1 cellular context compared by ENCODE assay signal in the genomic region with DNA sequence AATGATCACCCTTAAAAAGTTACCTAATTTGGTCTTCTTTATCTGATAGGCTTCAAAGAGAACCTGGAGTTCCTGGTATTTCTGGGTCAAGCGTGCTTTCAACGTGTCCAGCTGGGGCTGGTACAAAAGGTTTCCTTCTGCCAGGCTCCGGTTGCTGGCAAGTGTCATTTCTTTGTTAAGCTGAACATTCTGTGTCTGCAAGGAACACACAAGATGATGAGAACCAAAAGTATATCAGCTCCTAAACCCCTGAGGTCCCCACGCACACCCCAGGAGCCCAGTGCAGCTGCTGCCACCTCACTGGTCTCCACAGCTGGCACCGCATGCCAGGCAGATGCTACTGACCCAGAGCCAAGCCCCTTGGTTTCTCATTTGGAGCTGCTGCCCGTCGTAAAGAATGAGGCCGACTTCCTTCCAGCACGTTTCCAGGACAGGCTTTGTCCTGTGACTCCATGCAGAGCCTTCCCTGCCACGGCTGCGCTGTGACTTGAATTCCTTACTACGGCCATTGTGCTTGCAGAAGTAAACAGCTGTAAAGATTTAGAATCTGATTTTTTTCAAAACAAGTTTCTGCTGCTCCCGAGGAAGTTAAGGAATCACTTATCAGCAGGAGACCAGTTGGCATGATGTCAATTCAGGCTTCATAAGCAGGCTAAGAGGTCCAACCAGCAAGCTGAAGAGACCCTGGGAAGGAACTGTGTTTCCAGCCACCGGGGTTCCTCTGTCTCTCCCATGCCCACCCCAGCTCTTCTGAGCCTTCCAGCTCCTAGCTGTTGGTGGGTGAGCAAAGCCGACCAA.
TF ChIP-seq lines count a peak whose summit lies in the region.

No MANE protein-coding gene starts in this region.

TF ChIP-seq in GM12878, 131 proteins besides CTCF, POLR2A, EP300 and RAD21:
- no peak for TF ChIP-seq GATAD2B (conservative IDR thresholded peaks at IDR 0.05; ENCODE audit: low read depth)
- TF ChIP-seq, protein P1, sequence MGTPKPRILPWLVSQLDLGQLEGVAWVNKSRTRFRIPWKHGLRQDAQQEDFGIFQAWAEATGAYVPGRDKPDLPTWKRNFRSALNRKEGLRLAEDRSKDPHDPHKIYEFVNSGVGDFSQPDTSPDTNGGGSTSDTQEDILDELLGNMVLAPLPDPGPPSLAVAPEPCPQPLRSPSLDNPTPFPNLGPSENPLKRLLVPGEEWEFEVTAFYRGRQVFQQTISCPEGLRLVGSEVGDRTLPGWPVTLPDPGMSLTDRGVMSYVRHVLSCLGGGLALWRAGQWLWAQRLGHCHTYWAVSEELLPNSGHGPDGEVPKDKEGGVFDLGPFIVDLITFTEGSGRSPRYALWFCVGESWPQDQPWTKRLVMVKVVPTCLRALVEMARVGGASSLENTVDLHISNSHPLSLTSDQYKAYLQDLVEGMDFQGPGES (IDR thresholded peaks at IDR 0.05): no peak
- no peak for TF ChIP-seq ETV6 (conservative IDR thresholded peaks at IDR 0.05 in 1 of 2, IDR thresholded peaks at IDR 0.05 in 1 of 2; ENCODE audit: borderline replicate concordance in 1 of 2, low read depth in 1 of 2)
- TF ChIP-seq BHLHE40 (IDR thresholded peaks at IDR 0.05; ENCODE audit: borderline replicate concordance in 1 of 2, low read depth in 2 of 2, low read length in 1 of 2): no peak
- no peak for TF ChIP-seq SUZ12 (IDR thresholded peaks at IDR 0.05; ENCODE audit: unreplicated experiment)
- no peak for TF ChIP-seq CHD4 (IDR thresholded peaks at IDR 0.05)
- TF ChIP-seq, protein P2, sequence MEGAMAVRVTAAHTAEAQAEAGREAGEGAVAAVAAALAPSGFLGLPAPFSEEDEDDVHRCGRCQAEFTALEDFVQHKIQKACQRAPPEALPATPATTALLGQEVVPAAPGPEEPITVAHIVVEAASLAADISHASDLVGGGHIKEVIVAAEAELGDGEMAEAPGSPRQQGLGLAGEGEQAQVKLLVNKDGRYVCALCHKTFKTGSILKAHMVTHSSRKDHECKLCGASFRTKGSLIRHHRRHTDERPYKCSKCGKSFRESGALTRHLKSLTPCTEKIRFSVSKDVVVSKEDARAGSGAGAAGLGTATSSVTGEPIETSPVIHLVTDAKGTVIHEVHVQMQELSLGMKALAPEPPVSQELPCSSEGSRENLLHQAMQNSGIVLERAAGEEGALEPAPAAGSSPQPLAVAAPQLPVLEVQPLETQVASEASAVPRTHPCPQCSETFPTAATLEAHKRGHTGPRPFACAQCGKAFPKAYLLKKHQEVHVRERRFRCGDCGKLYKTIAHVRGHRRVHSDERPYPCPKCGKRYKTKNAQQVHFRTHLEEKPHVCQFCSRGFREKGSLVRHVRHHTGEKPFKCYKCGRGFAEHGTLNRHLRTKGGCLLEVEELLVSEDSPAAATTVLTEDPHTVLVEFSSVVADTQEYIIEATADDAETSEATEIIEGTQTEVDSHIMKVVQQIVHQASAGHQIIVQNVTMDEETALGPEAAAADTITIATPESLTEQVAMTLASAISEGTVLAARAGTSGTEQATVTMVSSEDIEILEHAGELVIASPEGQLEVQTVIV (IDR thresholded peaks at IDR 0.05; ENCODE audit: borderline replicate concordance, partially characterized antibody): no peak
- TF ChIP-seq, protein P3, sequence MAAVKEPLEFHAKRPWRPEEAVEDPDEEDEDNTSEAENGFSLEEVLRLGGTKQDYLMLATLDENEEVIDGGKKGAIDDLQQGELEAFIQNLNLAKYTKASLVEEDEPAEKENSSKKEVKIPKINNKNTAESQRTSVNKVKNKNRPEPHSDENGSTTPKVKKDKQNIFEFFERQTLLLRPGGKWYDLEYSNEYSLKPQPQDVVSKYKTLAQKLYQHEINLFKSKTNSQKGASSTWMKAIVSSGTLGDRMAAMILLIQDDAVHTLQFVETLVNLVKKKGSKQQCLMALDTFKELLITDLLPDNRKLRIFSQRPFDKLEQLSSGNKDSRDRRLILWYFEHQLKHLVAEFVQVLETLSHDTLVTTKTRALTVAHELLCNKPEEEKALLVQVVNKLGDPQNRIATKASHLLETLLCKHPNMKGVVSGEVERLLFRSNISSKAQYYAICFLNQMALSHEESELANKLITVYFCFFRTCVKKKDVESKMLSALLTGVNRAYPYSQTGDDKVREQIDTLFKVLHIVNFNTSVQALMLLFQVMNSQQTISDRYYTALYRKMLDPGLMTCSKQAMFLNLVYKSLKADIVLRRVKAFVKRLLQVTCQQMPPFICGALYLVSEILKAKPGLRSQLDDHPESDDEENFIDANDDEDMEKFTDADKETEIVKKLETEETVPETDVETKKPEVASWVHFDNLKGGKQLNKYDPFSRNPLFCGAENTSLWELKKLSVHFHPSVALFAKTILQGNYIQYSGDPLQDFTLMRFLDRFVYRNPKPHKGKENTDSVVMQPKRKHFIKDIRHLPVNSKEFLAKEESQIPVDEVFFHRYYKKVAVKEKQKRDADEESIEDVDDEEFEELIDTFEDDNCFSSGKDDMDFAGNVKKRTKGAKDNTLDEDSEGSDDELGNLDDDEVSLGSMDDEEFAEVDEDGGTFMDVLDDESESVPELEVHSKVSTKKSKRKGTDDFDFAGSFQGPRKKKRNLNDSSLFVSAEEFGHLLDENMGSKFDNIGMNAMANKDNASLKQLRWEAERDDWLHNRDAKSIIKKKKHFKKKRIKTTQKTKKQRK (IDR thresholded peaks at IDR 0.05; ENCODE audit: low read depth, low read length): no peak
- no peak for TF ChIP-seq MTA2 (IDR thresholded peaks at IDR 0.05; ENCODE audit: low read depth)
- no peak for TF ChIP-seq MEF2B (IDR thresholded peaks at IDR 0.05; ENCODE audit: partially characterized antibody, poor library complexity, severe bottlenecking)
- TF ChIP-seq GABPA (IDR thresholded peaks at IDR 0.05; ENCODE audit: low read depth): no peak
- no peak for TF ChIP-seq CBX5 (IDR thresholded peaks at IDR 0.05; ENCODE audit: low read depth)
- TF ChIP-seq ESRRA (IDR thresholded peaks at IDR 0.05; ENCODE audit: low read length): no peak
- TF ChIP-seq MTA3 (IDR thresholded peaks at IDR 0.05; ENCODE audit: borderline replicate concordance, low read length): no peak
- TF ChIP-seq MYB (IDR thresholded peaks at IDR 0.05; ENCODE audit: borderline replicate concordance, low read depth, low read length): no peak
- no peak for TF ChIP-seq KDM1A (IDR thresholded peaks at IDR 0.05; ENCODE audit: borderline replicate concordance)
- no peak for TF ChIP-seq EZH2 (IDR thresholded peaks at IDR 0.05; ENCODE audit: borderline replicate concordance, control insufficient read depth, low read depth, low read length)
- TF ChIP-seq, protein P4, sequence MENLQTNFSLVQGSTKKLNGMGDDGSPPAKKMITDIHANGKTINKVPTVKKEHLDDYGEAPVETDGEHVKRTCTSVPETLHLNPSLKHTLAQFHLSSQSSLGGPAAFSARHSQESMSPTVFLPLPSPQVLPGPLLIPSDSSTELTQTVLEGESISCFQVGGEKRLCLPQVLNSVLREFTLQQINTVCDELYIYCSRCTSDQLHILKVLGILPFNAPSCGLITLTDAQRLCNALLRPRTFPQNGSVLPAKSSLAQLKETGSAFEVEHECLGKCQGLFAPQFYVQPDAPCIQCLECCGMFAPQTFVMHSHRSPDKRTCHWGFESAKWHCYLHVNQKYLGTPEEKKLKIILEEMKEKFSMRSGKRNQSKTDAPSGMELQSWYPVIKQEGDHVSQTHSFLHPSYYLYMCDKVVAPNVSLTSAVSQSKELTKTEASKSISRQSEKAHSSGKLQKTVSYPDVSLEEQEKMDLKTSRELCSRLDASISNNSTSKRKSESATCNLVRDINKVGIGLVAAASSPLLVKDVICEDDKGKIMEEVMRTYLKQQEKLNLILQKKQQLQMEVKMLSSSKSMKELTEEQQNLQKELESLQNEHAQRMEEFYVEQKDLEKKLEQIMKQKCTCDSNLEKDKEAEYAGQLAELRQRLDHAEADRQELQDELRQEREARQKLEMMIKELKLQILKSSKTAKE (IDR thresholded peaks at IDR 0.05; ENCODE audit: low read depth, poor library complexity, severe bottlenecking): no peak
